16 cellular contexts compared by ENCODE assay signal in genomic region chr18:31563778-31564177, GRCh38. TPM values are rescaled to one million over a fixed set of nuclear protein-coding genes. Genes with fewer than 3 reads are reported as not detected.
DNase-seq lines count a peak whose midpoint lies in the region; ATAC-seq and TF ChIP-seq lines count a peak whose summit lies in the region.
"Had no signal": no experiment of that assay in that cellular context is flagged by ENCODE, and none has a peak within 500 bp of the region (broad histone marks: within the 10 kb centered on the region; RNA-seq: fewer than 3 reads in every experiment).

No MANE protein-coding gene starts in this region.

- H3K4me1 Mint-ChIP-seq in endodermal cell: peaks cover 22% of the 10 kb centered on the region

- ATAC-seq in HG03095 (IDR thresholded peaks at IDR 0.05; ENCODE audit: unreplicated experiment): no peak

- no peaks in the 10 kb centered on the region for H4K20me1 ChIP-seq in OCI-LY3 (ENCODE audit: insufficient read depth, low read length)

- H2BK5ac ChIP-seq in neuronal stem cell (ENCODE audit: low read length): no peak overlapping the region

- no peak overlapping the region for H3K27ac ChIP-seq in OCI-LY3 (ENCODE audit: low read length)
- H3K27ac ChIP-seq in endodermal cell (ENCODE audit: low read depth, low read length): no peak overlapping the region
- H3K27ac ChIP-seq in neuronal stem cell (replicated peaks; ENCODE audit: low read length): no peak overlapping the region
- H3K27ac ChIP-seq: brain microvascular endothelial cell, thoracic aorta had no signal

- H4K91ac ChIP-seq in neuronal stem cell (ENCODE audit: low read depth, low read length, poor library complexity): no peak overlapping the region

- H3K79me2 ChIP-seq in OCI-LY3 (ENCODE audit: low read length): no peaks in the 10 kb centered on the region

- H3K79me1 ChIP-seq in neuronal stem cell (ENCODE audit: low read depth, low read length): no peaks in the 10 kb centered on the region

- H3K9ac ChIP-seq in OCI-LY3 (ENCODE audit: low read length) (no peak overlapping the region), endodermal cell (ENCODE audit: extremely low read depth, low read length, poor library complexity, severe bottlenecking) (no peak overlapping the region), neuronal stem cell (ENCODE audit: low read depth, low read length, poor library complexity) (no peak overlapping the region)

- H3K4me2 ChIP-seq in OCI-LY3 (ENCODE audit: low read length): no peak overlapping the region
- no peak overlapping the region for H3K4me2 ChIP-seq in neuronal stem cell (ENCODE audit: insufficient read depth, low read length, poor library complexity, severe bottlenecking)

- DNase-seq in 8988T (peak; percentile 21), GM10266 (ENCODE audit: extremely low spot score) (peak; percentile 19), endodermal cell (no peak), NCI-H1048 (lab: John Stamatoyannopoulos, UW) (no peak), neuronal stem cell (ENCODE audit: low spot score) (no peak)
- DNase-seq in activated effector memory CD4-positive, alpha-beta T cell treated with anti-CD3 and anti-CD28 coated beads, Interleukin-2, amount 50 U/mL, for 16 hours: no peak
- DNase-seq: activated naive CD4-positive, alpha-beta T cell; brain microvascular endothelial cell; kidney glomerular epithelial cell; NCI-H1436 treated with DMSO at 0.1 percent for 48 hours; NCI-H510A; posterior cingulate gyrus; stimulated activated CD4-positive, alpha-beta T cell treated with anti-CD3 and anti-CD28 coated beads, Interleukin-15, amount 100 ng/mL, for 24 hours had no signal

- H3K4me3 ChIP-seq in OCI-LY3 (ENCODE audit: low read length) (no peak overlapping the region), endodermal cell (ENCODE audit: low read length) (no peak overlapping the region), neuronal stem cell (ENCODE audit: low read length in 2 of 2) (no peak overlapping the region)
- H3K4me3 ChIP-seq: thoracic aorta had no signal

- no peaks in the 10 kb centered on the region for H3K4me1 ChIP-seq in OCI-LY3 (ENCODE audit: low read length)
- H3K4me1 ChIP-seq in endodermal cell (ENCODE audit: control insufficient read depth, insufficient read depth, low read length): no peaks in the 10 kb centered on the region
- peaks cover 0 to 2% of the 10 kb centered on the region in 2 donors for H3K4me1 ChIP-seq in neuronal stem cell (ENCODE audit: control insufficient read depth in 2 of 2, insufficient read depth in 1 of 2, low read depth in 1 of 2, low read length in 2 of 2)

- no peak overlapping the region for H2AK5ac ChIP-seq in neuronal stem cell (ENCODE audit: low read depth, low read length)

- H4K8ac ChIP-seq in neuronal stem cell (ENCODE audit: low read depth, low read length): no peak overlapping the region

- H2AFZ ChIP-seq in OCI-LY3 (ENCODE audit: low read depth, low read length) (no peak overlapping the region), neuronal stem cell (ENCODE audit: low read length) (no peak overlapping the region)

- peaks cover 9% of the 10 kb centered on the region; the same call in 1 of the 2 replicates for H3K27me3 ChIP-seq in OCI-LY3 (ENCODE audit: low read depth, low read length)
- H3K27me3 ChIP-seq in endodermal cell (ENCODE audit: control insufficient read depth, insufficient read depth, low read length, poor library complexity, severe bottlenecking): peaks cover 5% of the 10 kb centered on the region
- H3K27me3 ChIP-seq in neuronal stem cell (ENCODE audit: control insufficient read depth in 3 of 3, insufficient read depth in 3 of 3, low read depth in 1 of 3, low read length in 3 of 3): no peaks in the 10 kb centered on the region
- H3K27me3 ChIP-seq: brain microvascular endothelial cell had no signal

- H3K4ac ChIP-seq in neuronal stem cell (ENCODE audit: low read length): no peak overlapping the region

- no peak overlapping the region for H3K4me3 Mint-ChIP-seq in endodermal cell

- WGBS in endodermal cell (ENCODE audit: insufficient coverage in 1 of 2, insufficient read length in 1 of 2), 2 experiments: no CpG with 5 or more reads among the region's 1 CpG
- no CpG with 5 or more reads among the region's 1 CpG for WGBS in neuronal stem cell (ENCODE audit: extremely low coverage in 2 of 2, insufficient read length in 2 of 2, insufficient replicate concordance in 1 of 2), 2 donors

- H3K27ac Mint-ChIP-seq in endodermal cell: no peak overlapping the region

- no peak overlapping the region for H3K14ac ChIP-seq in neuronal stem cell (ENCODE audit: low read length)

- no peak overlapping the region for H2BK120ac ChIP-seq in neuronal stem cell (ENCODE audit: low read depth, low read length)

- no peak overlapping the region for H2BK12ac ChIP-seq in neuronal stem cell (ENCODE audit: low read length)

- no peak overlapping the region for H3K23ac ChIP-seq in neuronal stem cell (ENCODE audit: low read depth, low read length, poor library complexity)

- H3K36me3 ChIP-seq in OCI-LY3 (replicated peaks; ENCODE audit: low read depth, low read length) (no peaks in the 10 kb centered on the region), endodermal cell (ENCODE audit: control insufficient read depth, insufficient read depth, low read length) (no peaks in the 10 kb centered on the region), neuronal stem cell (replicated peaks in 1 of 2; ENCODE audit: control insufficient read depth in 2 of 2, insufficient read depth in 2 of 2, low read length in 2 of 2) (no peaks in the 10 kb centered on the region)
- H3K36me3 ChIP-seq: brain microvascular endothelial cell, thoracic aorta had no signal

- H3K9me3 ChIP-seq in OCI-LY3 (ENCODE audit: insufficient read depth, low read length) (no peaks in the 10 kb centered on the region), endodermal cell (ENCODE audit: control insufficient read depth, low read length) (no peaks in the 10 kb centered on the region), neuronal stem cell (replicated peaks in 1 of 2; ENCODE audit: control insufficient read depth in 2 of 2, insufficient read depth in 1 of 2, low read depth in 1 of 2, low read length in 2 of 2) (no peaks in the 10 kb centered on the region)
- H3K9me3 ChIP-seq: thoracic aorta had no signal

- no peaks in the 10 kb centered on the region for H3K36me3 Mint-ChIP-seq in endodermal cell (ENCODE audit: low read depth)

- no peaks in the 10 kb centered on the region for H3K27me3 Mint-ChIP-seq in endodermal cell (ENCODE audit: insufficient read depth)

- H3K9me3 Mint-ChIP-seq in endodermal cell: no peaks in the 10 kb centered on the region

- no peak overlapping the region for H2BK15ac ChIP-seq in neuronal stem cell (ENCODE audit: low read length)

- TF ChIP-seq CTCF in GM10266 (IDR thresholded peaks at IDR 0.05; ENCODE audit: control insufficient read depth, insufficient read depth, low read depth, missing control alignments) (peak; percentile 33), OCI-LY3 (IDR thresholded peaks at IDR 0.05; ENCODE audit: low read depth, low read length) (peak; percentile 31; the same call in 1 of the 2 replicates), endodermal cell (conservative IDR thresholded peaks at IDR 0.05) (peak; percentile 58)

- H3K18ac ChIP-seq in neuronal stem cell (ENCODE audit: low read length): no peak overlapping the region

RNA-seq across cellular contexts. Expression of gene TTR, which starts 27.9 kb away (rescaled TPM):
- total RNA-seq in endodermal cell: not detected
- polyA plus RNA-seq in endodermal cell (2013, experiment 1 of 2): 13.7 TPM
- 9.0 TPM for polyA plus RNA-seq in endodermal cell (2013, experiment 2 of 2)
- not detected for polyA plus RNA-seq in neuronal stem cell (2013, experiment 1 of 2)
- polyA plus RNA-seq in neuronal stem cell (2013, experiment 2 of 2): not detected
- total RNA-seq: thoracic aorta had no signal

Comparison
In these comparisons a context has a peak if more than half of its experiments do, and no peak if none do; other contexts are left out.
1. DNase-seq: peak in 8988T (single experiment) and GM10266 (single experiment); none in endodermal cell (single experiment), NCI-H1048 (single experiment), activated effector memory CD4-positive, alpha-beta T cell treated with anti-CD3 and anti-CD28 coated beads, Interleukin-2, amount 50 U/mL, for 16 hours (single experiment) and neuronal stem cell (single experiment).
2. Peak in every context shown above with its lines, with median percentiles within 50 percentile points of each other: CTCF ChIP-seq.